Comparison of ENCODE assay signal across 18 cellular contexts in the genomic region with DNA sequence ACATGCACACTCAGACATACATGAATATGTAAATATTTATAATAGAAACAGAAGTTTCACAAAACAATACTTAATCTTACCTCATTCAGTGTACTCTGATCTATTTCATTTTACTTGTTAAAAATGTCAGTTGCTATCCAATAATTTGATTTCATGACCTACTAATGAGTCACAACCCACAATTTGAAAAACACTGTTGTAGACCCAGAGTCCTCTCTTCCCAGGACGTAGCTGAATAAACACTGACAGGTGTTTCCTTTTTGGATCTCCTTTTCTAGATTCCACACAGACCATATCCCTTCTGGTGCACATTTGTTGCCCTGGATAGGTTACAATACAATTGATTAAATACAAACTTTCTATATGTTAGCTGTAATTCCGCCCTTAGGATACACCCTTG. TPM values are rescaled to one million over a fixed set of nuclear protein-coding genes. Genes with fewer than 3 reads are reported as not detected.
DNase-seq lines count a peak whose midpoint lies in the region; ATAC-seq, FAIRE-seq and TF ChIP-seq lines count a peak whose summit lies in the region.
"Had no signal": no experiment of that assay in that cellular context is flagged by ENCODE, and none has a peak within 500 bp of the region (broad histone marks: within the 10 kb centered on the region; RNA-seq: fewer than 3 reads in every experiment).

No MANE protein-coding gene starts in this region.

- intact Hi-C loops in mucosa of descending colon (cut with DNase I, micrococcal nuclease): no loop called here

- H3K4ac ChIP-seq in mesenchymal stem cell (ENCODE audit: low read depth in 1 of 2, low read length in 2 of 2): no peak overlapping the region

- TF ChIP-seq CTCF in bronchial epithelial cell (IDR thresholded peaks at IDR 0.05; ENCODE audit: insufficient read depth, low read length, severe bottlenecking): no peak
- TF ChIP-seq CTCF in mucosa of descending colon (IDR thresholded peaks at IDR 0.05): no peak

- 0% methylated on average over 1 of the region's 2 CpGs for WGBS in mesenchymal stem cell

- H4K8ac ChIP-seq in mesenchymal stem cell (ENCODE audit: low read length): no peak overlapping the region

- H3K27me3 ChIP-seq in bronchial epithelial cell (ENCODE audit: control insufficient read depth, insufficient read depth, low read length): no peaks in the 10 kb centered on the region
- H3K27me3 ChIP-seq in mesenchymal stem cell (ENCODE audit: control insufficient read depth in 1 of 2, insufficient read depth in 1 of 2, low read length in 2 of 2): no peaks in the 10 kb centered on the region
- H3K27me3 ChIP-seq: esophagus muscularis mucosa, uterus had no signal

- DNase-seq in NCI-H446 treated with DMSO at 0.1 percent for 48 hours (lab: John Stamatoyannopoulos, UW) (peak; percentile 17), NCI-H446 (lab: John Stamatoyannopoulos, UW) (no peak), M059J (ENCODE audit: low read depth) (peak; percentile 74), bronchial epithelial cell (ENCODE audit: low read depth) (peak; percentile 55), kidney tubule cell (ENCODE audit: low spot score) (peak; percentile 56), mucosa of descending colon (no peak), mesenchymal stem cell (no peak)
- DNase-seq: activated CD4-positive, CD25-positive, alpha-beta regulatory T cell; activated CD8-positive, alpha-beta memory T cell treated with anti-CD3 and anti-CD28 coated beads, Interleukin-2, amount 10 ng/mL, durations not matched to agents 7 days and 5 days; activated gamma-delta T cell treated with Interleukin-2 at 50 U/mL for 16 hours; COR-L47; Karpas-422; NCI-H1694; NCI-H82; T-helper 2 cell; uterus had no signal

- no peaks in the 10 kb centered on the region for H3K4me1 ChIP-seq in mucosa of descending colon (ENCODE audit: low read depth)
- H3K4me1 ChIP-seq in mesenchymal stem cell (ENCODE audit: control insufficient read depth, insufficient read depth, low read depth, low read length): no peaks in the 10 kb centered on the region
- H3K4me1 ChIP-seq: uterus had no signal

- H3K9ac ChIP-seq in mesenchymal stem cell (ENCODE audit: low read length): no peak overlapping the region

- H2BK120ac ChIP-seq in mesenchymal stem cell (ENCODE audit: low read depth, low read length): no peak overlapping the region

- no peaks in the 10 kb centered on the region for H3K79me1 ChIP-seq in mesenchymal stem cell (replicated peaks; ENCODE audit: low read length, poor library complexity, severe bottlenecking)

- H3K14ac ChIP-seq in mesenchymal stem cell (ENCODE audit: low read length in 2 of 2): no peak overlapping the region

- ATAC-seq in mucosa of descending colon: no peak
- no peak for ATAC-seq in HG03097 (IDR thresholded peaks at IDR 0.05; ENCODE audit: low FRiP score, unreplicated experiment)
- ATAC-seq: activated CD8-positive, alpha-beta memory T cell treated with anti-CD3 and anti-CD28 coated beads, Interleukin-2, amount 10 ng/mL, durations not matched to agents 7 days and 5 days had no signal

- no peak overlapping the region for H2AFZ ChIP-seq in mesenchymal stem cell (ENCODE audit: low read depth, low read length)

- H2BK15ac ChIP-seq in mesenchymal stem cell (ENCODE audit: low read depth, poor library complexity, severe bottlenecking): no peak overlapping the region

- no peak overlapping the region for H2AK5ac ChIP-seq in mesenchymal stem cell (ENCODE audit: low read length, severe bottlenecking)

- no peaks in the 10 kb centered on the region for H3K9me3 ChIP-seq in mucosa of descending colon
- no peaks in the 10 kb centered on the region for H3K9me3 ChIP-seq in mesenchymal stem cell (ENCODE audit: control insufficient read depth, low read length)
- H3K9me3 ChIP-seq: esophagus muscularis mucosa, uterus had no signal

- H3K36me3 ChIP-seq in bronchial epithelial cell (ENCODE audit: control insufficient read depth, insufficient read depth, low read length): no peaks in the 10 kb centered on the region
- H3K36me3 ChIP-seq in mucosa of descending colon (ENCODE audit: low read depth): no peaks in the 10 kb centered on the region
- no peaks in the 10 kb centered on the region for H3K36me3 ChIP-seq in mesenchymal stem cell (ENCODE audit: control insufficient read depth in 1 of 2, insufficient read depth in 2 of 2, low read depth in 1 of 2, low read length in 2 of 2)
- H3K36me3 ChIP-seq: esophagus muscularis mucosa, uterus had no signal

- H3K23ac ChIP-seq in mesenchymal stem cell (ENCODE audit: low read length in 2 of 2): no peak overlapping the region

- H4K91ac ChIP-seq in mesenchymal stem cell (ENCODE audit: low read length): no peak overlapping the region

- H3K18ac ChIP-seq in mesenchymal stem cell (ENCODE audit: low read depth in 1 of 2, low read length in 2 of 2): no peak overlapping the region

- no peak for FAIRE-seq in bronchial epithelial cell (lab: Jason Lieb, UNC)

- H2BK5ac ChIP-seq in mesenchymal stem cell (ENCODE audit: low read depth, low read length, poor library complexity, severe bottlenecking): no peak overlapping the region

- no peak overlapping the region for H2BK12ac ChIP-seq in mesenchymal stem cell (ENCODE audit: low read length in 2 of 2)

- no peak overlapping the region for H3K27ac ChIP-seq in mesenchymal stem cell (ENCODE audit: low read length, poor library complexity, severe bottlenecking)
- H3K27ac ChIP-seq: esophagus muscularis mucosa had no signal

- H3K4me3 ChIP-seq in bronchial epithelial cell (ENCODE audit: low read depth, low read length) (no peak overlapping the region), mucosa of descending colon (no peak overlapping the region), mesenchymal stem cell (ENCODE audit: insufficient read depth in 1 of 2, low read depth in 1 of 2, low read length in 2 of 2) (no peak overlapping the region)
- H3K4me3 ChIP-seq: esophagus muscularis mucosa, uterus had no signal

- H3K4me2 ChIP-seq in mesenchymal stem cell (ENCODE audit: low read length, poor library complexity, severe bottlenecking): no peak overlapping the region

RNA-seq across cellular contexts. Expression of gene CAVIN2, which starts 10.5 kb away (rescaled TPM):
- total RNA-seq in M059J (2014; rRNA removed; shearing (Covaris generic)): 0.64 TPM in 1 of 2 replicates, not detected in the other
- total RNA-seq in bronchial epithelial cell (2.8 and 3.7 TPM in 2 replicates), mucosa of descending colon (100 to 1,000 TPM in 1 of 3 donors, 10 to 100 TPM in 1, 1 to 10 TPM in 1; 6.7 to 154 (median 13.7) TPM)
- 8.7 TPM for polyA plus RNA-seq in mesenchymal stem cell (2013, experiment 1 of 2)
- polyA plus RNA-seq in mesenchymal stem cell (2013, experiment 2 of 2): 8.5 TPM
- total RNA-seq: activated CD8-positive, alpha-beta memory T cell treated with anti-CD3 and anti-CD28 coated beads, Interleukin-2, amount 10 ng/mL, durations not matched to agents 7 days and 5 days had no signal

Comparison
In these comparisons a context has a peak if more than half of its experiments do, and no peak if none do; other contexts are left out.
1. DNase-seq: peak in NCI-H446 treated with DMSO at 0.1 percent for 48 hours (single experiment), M059J (single experiment), bronchial epithelial cell (single experiment) and kidney tubule cell (single experiment); none in NCI-H446 (0 of 2), mucosa of descending colon (0 of 3) and mesenchymal stem cell (single experiment).